ENCODE assay signal across 7 cellular contexts in the genomic region with DNA sequence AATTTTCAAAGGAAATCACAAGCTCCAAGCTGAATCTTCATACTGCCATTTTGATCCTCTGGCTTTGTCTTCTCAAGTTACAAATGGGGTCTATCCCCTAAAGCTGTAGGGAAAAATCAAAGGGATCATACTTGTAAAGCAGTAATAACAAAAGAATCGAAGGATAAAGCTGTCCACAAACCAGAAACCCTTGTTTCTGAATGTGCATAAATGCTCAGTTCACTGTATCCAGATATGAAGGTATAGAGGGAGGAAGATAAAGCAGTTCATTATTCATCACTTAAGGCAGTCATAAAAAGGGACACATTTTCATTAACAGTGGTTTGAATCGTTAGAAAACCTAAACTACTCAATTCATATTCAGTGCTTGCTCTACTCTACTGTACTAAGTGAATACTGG.
"Had no signal": no experiment of that assay in that cellular context is flagged by ENCODE, and none has a peak within 500 bp of the region (broad histone marks: within the 10 kb centered on the region; RNA-seq: fewer than 3 reads in every experiment).

No MANE protein-coding gene starts in this region.

- DNase-seq: GDM1, GF-D8 had no signal

- FAIRE-seq: G401.6, GM12878, GM12891, GM12892, GM18507 had no signal
